1 cellular context compared by ENCODE assay signal in the genomic region with DNA sequence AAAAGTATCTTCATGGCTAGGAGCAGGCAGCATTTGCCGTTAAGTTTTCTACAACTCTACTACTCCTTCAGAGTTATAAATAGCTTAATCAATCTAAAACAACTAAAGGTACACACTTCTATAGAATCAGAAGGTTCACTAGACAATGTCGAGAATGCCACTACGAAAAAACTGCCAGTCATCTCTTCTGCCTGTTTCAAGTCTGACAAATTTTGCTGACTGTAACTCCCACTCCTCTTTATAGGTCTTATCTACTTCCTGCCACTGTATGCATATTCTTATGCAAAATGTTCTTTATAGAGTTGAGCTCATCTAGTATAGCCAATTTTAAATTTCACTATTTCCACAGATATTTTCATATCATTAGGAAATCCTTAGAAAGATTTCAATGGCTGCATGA.
TF ChIP-seq lines count a peak whose summit lies in the region.

No MANE protein-coding gene starts in this region.

TF ChIP-seq in IMR-90, 13 proteins besides CTCF, POLR2A, EP300 and RAD21 (continued from another document):
- TF ChIP-seq SMC3 (IDR thresholded peaks at IDR 0.05; ENCODE audit: low read depth, low read length) (no peak), NFE2L2 (IDR thresholded peaks at IDR 0.05; ENCODE audit: low read depth, low read length) (0 out of 2 replicates have a peak, but pooled peaks have one; percentile 18), MAFK (IDR thresholded peaks at IDR 0.05; ENCODE audit: low read depth, low read length) (no peak), MXI1 (IDR thresholded peaks at IDR 0.05; ENCODE audit: borderline replicate concordance, low read depth, low read length) (no peak)
- TF ChIP-seq, protein P1, sequence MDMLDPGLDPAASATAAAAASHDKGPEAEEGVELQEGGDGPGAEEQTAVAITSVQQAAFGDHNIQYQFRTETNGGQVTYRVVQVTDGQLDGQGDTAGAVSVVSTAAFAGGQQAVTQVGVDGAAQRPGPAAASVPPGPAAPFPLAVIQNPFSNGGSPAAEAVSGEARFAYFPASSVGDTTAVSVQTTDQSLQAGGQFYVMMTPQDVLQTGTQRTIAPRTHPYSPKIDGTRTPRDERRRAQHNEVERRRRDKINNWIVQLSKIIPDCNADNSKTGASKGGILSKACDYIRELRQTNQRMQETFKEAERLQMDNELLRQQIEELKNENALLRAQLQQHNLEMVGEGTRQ (IDR thresholded peaks at IDR 0.05; ENCODE audit: low read depth, low read length) = no peak
TF ChIP-seq in IMR-90: peak in this region for 1.
